1 cellular context compared by ENCODE assay signal in genomic region chr16:67907397-67907796, GRCh38.
TF ChIP-seq lines count a peak whose summit lies in the region.

No MANE protein-coding gene starts in this region.

TF ChIP-seq in GM23338, 12 proteins besides CTCF, POLR2A, EP300 and RAD21:
- TF ChIP-seq CREB1 (CRISPR knock-in tag; IDR thresholded peaks at IDR 0.05; ENCODE audit: low read depth): no peak
- no peak for TF ChIP-seq STAT1 (IDR thresholded peaks at IDR 0.05; ENCODE audit: unreplicated experiment)
- no peak for TF ChIP-seq EZH2phosphoT487 (IDR thresholded peaks at IDR 0.05; ENCODE audit: unreplicated experiment)
- TF ChIP-seq JUNB (IDR thresholded peaks at IDR 0.05; ENCODE audit: unreplicated experiment): no peak
- TF ChIP-seq ZNF114 (CRISPR knock-in tag; IDR thresholded peaks at IDR 0.05): no peak
- no peak for TF ChIP-seq REST (IDR thresholded peaks at IDR 0.05; ENCODE audit: unreplicated experiment)
- no peak for TF ChIP-seq ZNF331 (CRISPR knock-in tag; IDR thresholded peaks at IDR 0.05; ENCODE audit: low read depth)
- TF ChIP-seq ZNF462 (CRISPR knock-in tag; IDR thresholded peaks at IDR 0.05): no peak
- TF ChIP-seq ETS1 (IDR thresholded peaks at IDR 0.05): no peak
- no peak for TF ChIP-seq POLR2AphosphoS5 (IDR thresholded peaks at IDR 0.05; ENCODE audit: low read depth)
